Comparison of ENCODE assay signal across 8 cellular contexts in the genomic region with DNA sequence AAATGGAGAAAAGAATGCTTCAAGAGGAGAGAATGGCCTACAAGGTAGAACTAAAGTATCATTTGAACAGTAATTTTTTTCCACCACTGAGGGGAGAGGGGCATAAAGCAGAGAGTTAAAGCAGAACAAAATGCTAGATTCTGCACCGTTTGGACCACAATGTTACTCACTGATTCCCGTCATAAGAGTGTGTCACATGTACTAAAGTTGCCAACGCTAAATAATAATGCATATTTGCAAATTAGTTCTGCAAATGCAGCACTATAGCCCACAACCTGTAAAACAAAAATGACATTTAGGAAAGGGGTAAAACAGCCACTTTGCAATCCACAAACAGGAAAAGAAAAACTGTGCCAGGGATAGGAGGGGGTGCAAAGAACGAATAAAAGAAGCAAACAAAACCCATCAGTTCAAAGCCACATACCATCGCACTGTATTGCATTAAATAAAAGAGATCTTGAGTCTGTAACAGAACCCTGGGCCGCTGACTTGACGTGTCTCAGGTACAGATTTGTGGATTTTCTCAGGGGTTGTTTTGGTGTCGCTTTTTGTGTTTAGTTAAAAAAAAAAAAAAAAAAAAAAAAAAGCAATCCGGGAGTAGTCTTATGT. TPM values are rescaled to one million over a fixed set of nuclear protein-coding genes. Genes with fewer than 3 reads are reported as not detected.
A peak's percentile ranks its signal among the peaks of the same experiment; 100 is the strongest.
DNase-seq lines count a peak whose midpoint lies in the region; ATAC-seq, FAIRE-seq and TF ChIP-seq lines count a peak whose summit lies in the region.

No MANE protein-coding gene starts in this region.

- POLR2A ChIA-PET in HepG2 (lab: Yijun Ruan, JAX): no interaction called here

- H3K4me2 ChIP-seq in HepG2 (ENCODE audit: low read depth, low read length): peak overlapping the region; percentile 89

- TF ChIP-seq EP300 in HepG2 (IDR thresholded peaks at IDR 0.05; ENCODE audit: low read depth in 2 of 2, low read length in 2 of 2): no peak
- no peak for TF ChIP-seq EP300 in HepG2 (CRISPR knock-in tag; IDR thresholded peaks at IDR 0.05; ENCODE audit: borderline replicate concordance)

- TF ChIP-seq POLR2A in HepG2 (IDR thresholded peaks at IDR 0.05; ENCODE audit: insufficient read depth in 1 of 2, low read depth in 2 of 2, low read length in 2 of 2): no peak

- H3K9me3 Mint-ChIP-seq in activated naive CD8-positive, alpha-beta T cell treated with anti-CD3 and anti-CD28 coated beads, Interleukin-2, amount 50 U/mL, for 24 hours: peaks cover 5% of the 10 kb centered on the region
- no peaks in the 10 kb centered on the region for H3K9me3 Mint-ChIP-seq in type B pancreatic cell

- H3K4me1 ChIP-seq in heart right ventricle (peaks cover 4 to 88% (median 65%) of the 10 kb centered on the region in 9 donors), HepG2 (ENCODE audit: insufficient read depth, low read length) (peaks cover 50% of the 10 kb centered on the region)

- no TSS peak for BruUV-seq in HepG2 (replicated peaks; lab: Mats Ljungman, UMichigan)

- H3K9me3 ChIP-seq in heart right ventricle (no peaks in the 10 kb centered on the region), HepG2 (ENCODE audit: low read length) (no peaks in the 10 kb centered on the region)

- no peak for ATAC-seq in heart right ventricle
- ATAC-seq in left ventricle myocardium superior: no peak
- ATAC-seq in activated naive CD8-positive, alpha-beta T cell treated with anti-CD3 and anti-CD28 coated beads, Interleukin-2, amount 50 U/mL, for 24 hours: no peak
- ATAC-seq in HepG2: no peak

- CTCF ChIA-PET in HepG2 (lab: Yijun Ruan, JAX; ENCODE audit: low intra/inter-chr PET ratio, low total read pairs): no interaction called here

- H3K4me3 Mint-ChIP-seq in activated naive CD8-positive, alpha-beta T cell treated with anti-CD3 and anti-CD28 coated beads, Interleukin-2, amount 50 U/mL, for 24 hours: peak overlapping the region; percentile 78
- peak overlapping the region; percentile 87 for H3K4me3 Mint-ChIP-seq in type B pancreatic cell

- peaks cover 31% of the 10 kb centered on the region for H3K4me1 Mint-ChIP-seq in activated naive CD8-positive, alpha-beta T cell treated with anti-CD3 and anti-CD28 coated beads, Interleukin-2, amount 50 U/mL, for 24 hours
- H3K4me1 Mint-ChIP-seq in type B pancreatic cell (ENCODE audit: unreplicated experiment): peaks cover 45% of the 10 kb centered on the region

- H3K9ac ChIP-seq in HepG2 (ENCODE audit: insufficient read depth, low read depth, low read length): peak overlapping the region; percentile 56

- TF ChIP-seq RAD21 in HepG2 (CRISPR knock-in tag; IDR thresholded peaks at IDR 0.05): no peak

- peaks cover 0 to 32% (median 0%) of the 10 kb centered on the region in 7 donors for H3K27me3 ChIP-seq in heart right ventricle
- H3K27me3 ChIP-seq in HepG2 (ENCODE audit: control insufficient read depth in 1 of 2, insufficient read depth in 2 of 2, low read length in 2 of 2): peaks cover 0 to 6% of the 10 kb centered on the region in 2 experiments; a peak in 2 of 5 replicates

- H3K27ac ChIP-seq in heart right ventricle (peak overlapping the region; percentile 91 to 100 (median 98)), HepG2 (ENCODE audit: extremely low read length, insufficient read depth, low read length) (peak overlapping the region; percentile 52)

- TF ChIP-seq CTCF in heart right ventricle (IDR thresholded peaks at IDR 0.05) (no peak), HepG2 (CRISPR knock-in tag; IDR thresholded peaks at IDR 0.05) (no peak), type B pancreatic cell (conservative IDR thresholded peaks at IDR 0.05) (no peak)

- in situ Hi-C loops in HepG2 (cut with HindIII; ENCODE audit: extremely low pct_ligation_motif_present, low pct_unique_long_range_greater_than_20kb): loop anchor here (10.0 kb wide), 1 partner anchor 217 kb away; no protein-coding TSS in a partner anchor

- no peaks in the 10 kb centered on the region for H4K20me1 ChIP-seq in HepG2 (ENCODE audit: insufficient read depth, low read length)

- peaks cover 3% of the 10 kb centered on the region for H3K36me3 Mint-ChIP-seq in activated naive CD8-positive, alpha-beta T cell treated with anti-CD3 and anti-CD28 coated beads, Interleukin-2, amount 50 U/mL, for 24 hours (ENCODE audit: low read depth)
- H3K36me3 Mint-ChIP-seq in type B pancreatic cell: no peaks in the 10 kb centered on the region

- no peaks in the 10 kb centered on the region for H3K79me2 ChIP-seq in HepG2 (ENCODE audit: insufficient read depth, low read length)

- WGBS in heart right ventricle, 2 donors: 2 to 3% methylated on average over 9 of the region's 9 CpGs
- WGBS in HepG2 (ENCODE audit: low lambda C conversion rate): 18% methylated on average over 9 of the region's 9 CpGs

- peak overlapping the region; percentile 14 for H3K27ac Mint-ChIP-seq in activated naive CD8-positive, alpha-beta T cell treated with anti-CD3 and anti-CD28 coated beads, Interleukin-2, amount 50 U/mL, for 24 hours
- peak overlapping the region; percentile 72 for H3K27ac Mint-ChIP-seq in type B pancreatic cell

- no peak for FAIRE-seq in HepG2 (lab: Jason Lieb, UNC)

- peak overlapping the region; percentile 59 for H2AFZ ChIP-seq in HepG2 (ENCODE audit: low read length)

- H3K4me3 ChIP-seq in heart right ventricle (peak overlapping the region; percentile 45 to 89 (median 76)), HepG2 (replicated peaks in 1 of 3; ENCODE audit: insufficient read depth in 1 of 3, low read depth in 2 of 3, low read length in 3 of 3) (peak overlapping the region; percentile 56 to 81 (median 76))

- H3K36me3 ChIP-seq in heart right ventricle (no peaks in the 10 kb centered on the region), HepG2 (replicated peaks in 1 of 2; ENCODE audit: control insufficient read depth in 1 of 2, insufficient read depth in 2 of 2, low read length in 2 of 2) (no peaks in the 10 kb centered on the region)

- intact Hi-C loops in heart right ventricle (cut with DNase I) (loop anchor here in 6 of 10 donors (2.0 to 10.0 kb wide), 7 partner anchors 25 to 877 kb away; no protein-coding TSS in a partner anchor), left ventricle myocardium superior (cut with micrococcal nuclease) (loop anchor here (10.0 kb wide), 1 partner anchor 287 kb away; no protein-coding TSS in a partner anchor), HepG2 (cut with micrococcal nuclease; ENCODE audit: unreplicated experiment) (loop anchor here (2.0 kb wide), 1 partner anchor 31 kb away; no protein-coding TSS in a partner anchor)

- no peak for DNase-seq in heart right ventricle
- no peak for DNase-seq in left ventricle myocardium superior
- no peak for DNase-seq in activated naive CD8-positive, alpha-beta T cell treated with anti-CD3 and anti-CD28 coated beads, Interleukin-2, amount 50 U/mL, for 24 hours
- DNase-seq in HepG2 (ENCODE audit: low spot score): no peak
- DNase-seq in type B pancreatic cell (ENCODE audit: extremely low spot score, unreplicated experiment): no peak
- DNase-seq in SIG-M5 (lab: John Stamatoyannopoulos, UW): no peak
- no peak for DNase-seq in stimulated activated CD4-positive, alpha-beta T cell treated with anti-CD3 and anti-CD28 coated beads, Interleukin-2, amount 100 ng/mL, for 48 hours
- DNase-seq in activated CD4-positive, alpha-beta T cell treated with anti-CD3 and anti-CD28 coated beads, Interleukin-2, amount 50 U/mL, for 48 hours: no peak

- H3K27me3 Mint-ChIP-seq in activated naive CD8-positive, alpha-beta T cell treated with anti-CD3 and anti-CD28 coated beads, Interleukin-2, amount 50 U/mL, for 24 hours: peaks cover 67% of the 10 kb centered on the region
- H3K27me3 Mint-ChIP-seq in type B pancreatic cell: peaks cover 5% of the 10 kb centered on the region

TF ChIP-seq in HepG2, 621 proteins besides CTCF, POLR2A, EP300 and RAD21 (continues in another document):
- TF ChIP-seq, protein P1, sequence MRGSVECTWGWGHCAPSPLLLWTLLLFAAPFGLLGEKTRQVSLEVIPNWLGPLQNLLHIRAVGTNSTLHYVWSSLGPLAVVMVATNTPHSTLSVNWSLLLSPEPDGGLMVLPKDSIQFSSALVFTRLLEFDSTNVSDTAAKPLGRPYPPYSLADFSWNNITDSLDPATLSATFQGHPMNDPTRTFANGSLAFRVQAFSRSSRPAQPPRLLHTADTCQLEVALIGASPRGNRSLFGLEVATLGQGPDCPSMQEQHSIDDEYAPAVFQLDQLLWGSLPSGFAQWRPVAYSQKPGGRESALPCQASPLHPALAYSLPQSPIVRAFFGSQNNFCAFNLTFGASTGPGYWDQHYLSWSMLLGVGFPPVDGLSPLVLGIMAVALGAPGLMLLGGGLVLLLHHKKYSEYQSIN (CRISPR knock-in tag; IDR thresholded peaks at IDR 0.05; ENCODE audit: borderline replicate concordance): no peak

RNA-seq across cellular contexts. Expression of gene NFIB, which starts 7.7 kb away (rescaled TPM):
- 100 to 1,000 TPM in 9 of 10 donors, 10 to 100 TPM in 1; 96.8 to 145 (median 126) TPM for total RNA-seq in heart right ventricle
- 10 to 100 TPM; 16.7 to 37.2 TPM for polyA plus RNA-seq in heart right ventricle
- total RNA-seq in left ventricle myocardium superior: 110 TPM
- total RNA-seq in HepG2 (2016; rRNA removed; fragmentation: Illumina TruSeq; extraction: Trizol): 2.4 and 4.6 TPM in 2 replicates
- total RNA-seq in HepG2 (2016; cell fraction: cytosol; rRNA removed; fragmentation: Illumina TruSeq; extraction: Trizol; ENCODE audit: low read depth): 4.1 TPM in 2 replicates
- total RNA-seq in HepG2 (2016; cell fraction: insoluble cytoplasmic fraction; rRNA removed; fragmentation: Illumina TruSeq; extraction: Trizol): 1.6 and 4.1 TPM in 2 replicates
- 1.4 and 1.6 TPM in 2 replicates for total RNA-seq in HepG2 (2016; cell fraction: membrane; rRNA removed; fragmentation: Illumina TruSeq; extraction: Trizol)
- total RNA-seq in HepG2 (2016; cell fraction: nucleus; rRNA removed; fragmentation: Illumina TruSeq; extraction: Trizol): 18.2 and 18.4 TPM in 2 replicates
- 0.98 and 1.4 TPM in 2 replicates for polyA plus RNA-seq in HepG2 (2011; rRNA removed)
- 0.17 and 0.32 TPM in 2 replicates for polyA plus RNA-seq in HepG2 (2011; cell fraction: cytosol; rRNA removed)
- polyA plus RNA-seq in HepG2 (2011; cell fraction: nucleus; rRNA removed): 3.9 and 4.5 TPM in 2 replicates
- polyA plus RNA-seq in HepG2 (2012): 1.1 and 1.7 TPM in 2 replicates
- polyA plus RNA-seq in HepG2 (2016; cell fraction: cytosol; fragmentation: Illumina TruSeq; extraction: Trizol; ENCODE audit: low read depth): 0.20 TPM in 2 replicates
- polyA plus RNA-seq in HepG2 (2016; cell fraction: insoluble cytoplasmic fraction; fragmentation: Illumina TruSeq; extraction: Trizol; ENCODE audit: low read depth): 1.4 and 1.7 TPM in 2 replicates
- 0.31 and 0.49 TPM in 2 replicates for polyA plus RNA-seq in HepG2 (2016; cell fraction: membrane; fragmentation: Illumina TruSeq; extraction: Trizol; ENCODE audit: low read depth)
- 5.7 and 6.1 TPM in 2 replicates for polyA plus RNA-seq in HepG2 (2016; cell fraction: nucleus; fragmentation: Illumina TruSeq; extraction: Trizol; ENCODE audit: insufficient read depth, low read depth)
- polyA minus RNA-seq in HepG2 (2011; rRNA and poly(A)+ RNA removed; ENCODE audit: low replicate concordance): 3.1 and 48.1 TPM in 2 replicates
- polyA minus RNA-seq in HepG2 (2011; cell fraction: cytosol; rRNA and poly(A)+ RNA removed): 1.1 and 3.5 TPM in 2 replicates
- polyA minus RNA-seq in HepG2 (2011; cell fraction: nucleus; rRNA and poly(A)+ RNA removed): 25.6 and 28.5 TPM in 2 replicates
- total RNA-seq in type B pancreatic cell (ENCODE audit: low replicate concordance): 62.9 and 76.4 TPM in 2 replicates
